In the genomic region with DNA sequence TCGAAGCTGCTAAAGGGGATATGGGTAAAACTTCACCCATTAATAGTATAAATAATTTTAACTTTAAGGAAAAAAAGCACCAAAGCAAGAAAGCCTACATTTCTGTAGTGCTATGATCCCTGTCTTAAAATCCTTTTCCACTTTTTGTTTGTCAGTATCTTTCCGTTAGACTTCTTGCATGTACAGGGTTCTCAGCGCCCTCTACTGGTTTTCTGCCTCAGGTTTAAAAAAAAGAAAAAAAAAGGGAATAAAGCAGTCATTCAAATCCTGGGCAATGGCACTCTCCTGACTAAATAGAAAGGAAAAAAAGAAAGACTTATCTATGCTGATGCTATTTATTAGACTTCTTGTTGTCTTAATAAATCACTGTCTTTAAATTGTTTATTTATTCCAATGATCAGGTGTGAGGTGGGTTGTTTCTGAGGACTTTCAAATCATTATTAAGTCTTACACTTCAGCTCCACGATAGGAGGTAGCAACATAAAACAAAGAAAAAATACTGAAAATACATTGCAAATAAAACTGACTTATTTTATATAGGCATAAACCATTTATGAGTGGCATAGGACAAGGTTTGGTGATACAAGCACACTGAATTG, we compare ENCODE assay signal across 8 cellular contexts.
DNase-seq lines count a peak whose midpoint lies in the region; ATAC-seq, FAIRE-seq and TF ChIP-seq lines count a peak whose summit lies in the region.

No MANE protein-coding gene starts in this region.

- CTCF ChIA-PET in activated CD8-positive, alpha-beta memory T cell treated with anti-CD3 and anti-CD28 coated beads, Interleukin-2, amount 10 ng/mL, durations not matched to agents 7 days and 5 days (lab: Charles Lee): no interaction called here

- H3K4me2 ChIP-seq in DND-41 (ENCODE audit: insufficient read depth, low read length): peak overlapping the region; percentile 40; the same call in 1 of the 2 replicates

- H3K79me2 ChIP-seq in DND-41 (ENCODE audit: insufficient read depth, low read length): peaks cover 26% of the 10 kb centered on the region

- intact Hi-C loops in ascending aorta (cut with DNase I) (no loop called here), kidney (cut with DNase I) (no loop called here), thyroid gland (cut with DNase I) (no loop called here)

- peak; percentile 65 for ATAC-seq in DND-41 (ENCODE audit: insufficient read depth, low read depth)
- no peak for ATAC-seq in HG02678 (IDR thresholded peaks at IDR 0.05; ENCODE audit: unreplicated experiment)
- no peak for ATAC-seq in activated CD8-positive, alpha-beta memory T cell treated with anti-CD3 and anti-CD28 coated beads, Interleukin-2, amount 10 ng/mL, durations not matched to agents 7 days and 5 days

- H3K9ac ChIP-seq in DND-41 (ENCODE audit: low read depth, low read length) (peak overlapping the region; percentile 14), kidney (ENCODE audit: low read length in 2 of 2) (no peak overlapping the region)

- H3K4me3 Mint-ChIP-seq in activated CD8-positive, alpha-beta memory T cell treated with anti-CD3 and anti-CD28 coated beads, Interleukin-2, amount 10 ng/mL, durations not matched to agents 7 days and 5 days: no peak overlapping the region

- no peaks in the 10 kb centered on the region for H3K4me1 Mint-ChIP-seq in activated CD8-positive, alpha-beta memory T cell treated with anti-CD3 and anti-CD28 coated beads, Interleukin-2, amount 10 ng/mL, durations not matched to agents 7 days and 5 days

- no peak for FAIRE-seq in kidney (lab: Jason Lieb, UNC)

- H3K36me3 Mint-ChIP-seq in activated CD8-positive, alpha-beta memory T cell treated with anti-CD3 and anti-CD28 coated beads, Interleukin-2, amount 10 ng/mL, durations not matched to agents 7 days and 5 days: no peaks in the 10 kb centered on the region

- H2AFZ ChIP-seq in DND-41 (ENCODE audit: low read depth, low read length): no peak overlapping the region

- peak; percentile 85 for TF ChIP-seq CTCF in DND-41 (IDR thresholded peaks at IDR 0.05; ENCODE audit: borderline replicate concordance, extremely low read depth, low read length, poor library complexity, severe bottlenecking)
- peak in 2 of 3 experiments; percentile 17 to 48 for TF ChIP-seq CTCF in ascending aorta (IDR thresholded peaks at IDR 0.05)
- peak; percentile 54 for TF ChIP-seq CTCF in kidney (IDR thresholded peaks at IDR 0.05; ENCODE audit: borderline replicate concordance, extremely low read depth, insufficient read depth)
- peak in 4 of 6 experiments; percentile 7 to 63 (median 40) for TF ChIP-seq CTCF in thyroid gland (IDR thresholded peaks at IDR 0.05)

- no peaks in the 10 kb centered on the region for H3K27me3 ChIP-seq in DND-41 (ENCODE audit: insufficient read depth, low read length, poor library complexity)
- H3K27me3 ChIP-seq in ascending aorta: no peaks in the 10 kb centered on the region
- no peaks in the 10 kb centered on the region for H3K27me3 ChIP-seq in thyroid gland

- no peaks in the 10 kb centered on the region for H3K9me3 Mint-ChIP-seq in activated CD8-positive, alpha-beta memory T cell treated with anti-CD3 and anti-CD28 coated beads, Interleukin-2, amount 10 ng/mL, durations not matched to agents 7 days and 5 days (ENCODE audit: low read depth)

- TF ChIP-seq POLR2A in thyroid gland (IDR thresholded peaks at IDR 0.05): no peak

- H3K27ac ChIP-seq in DND-41 (ENCODE audit: low read length): peak overlapping the region; percentile 67
- no peak overlapping the region for H3K27ac ChIP-seq in ascending aorta
- no peak overlapping the region for H3K27ac ChIP-seq in kidney (ENCODE audit: low read depth in 2 of 2, low read length in 2 of 2)
- H3K27ac ChIP-seq in thyroid gland: no peak overlapping the region

- no peaks in the 10 kb centered on the region for H4K20me1 ChIP-seq in DND-41 (ENCODE audit: insufficient read depth, low read length)

- DNase-seq in DND-41: peak; percentile 72
- peak; percentile 22 for DNase-seq in HS-27A (ENCODE audit: low read depth)
- peak; percentile 50 for DNase-seq in NCI-H748 (lab: John Stamatoyannopoulos, UW; ENCODE audit: unreplicated experiment)
- no peak for DNase-seq in ascending aorta (ENCODE audit: low spot score in 2 of 2)
- no peak for DNase-seq in kidney
- peak in 1 of 2 donors; percentile 7 for DNase-seq in thyroid gland
- DNase-seq in activated CD8-positive, alpha-beta memory T cell treated with anti-CD3 and anti-CD28 coated beads, Interleukin-2, amount 10 ng/mL, durations not matched to agents 7 days and 5 days: no peak

- WGBS in thyroid gland, 2 donors: 44 to 45% methylated on average over 4 of the region's 4 CpGs

- H3K36me3 ChIP-seq in DND-41 (ENCODE audit: insufficient read depth, low read length) (no peaks in the 10 kb centered on the region), ascending aorta (no peaks in the 10 kb centered on the region), kidney (ENCODE audit: control insufficient read depth in 1 of 2, insufficient read depth in 2 of 2, low read length in 2 of 2) (no peaks in the 10 kb centered on the region), thyroid gland (no peaks in the 10 kb centered on the region)

- H3K4me3 ChIP-seq in DND-41 (ENCODE audit: low read depth in 1 of 2, low read length in 2 of 2): no peak overlapping the region
- H3K4me3 ChIP-seq in ascending aorta: no peak overlapping the region
- no peak overlapping the region for H3K4me3 ChIP-seq in kidney (ENCODE audit: low read length in 2 of 2)
- no peak overlapping the region for H3K4me3 ChIP-seq in thyroid gland (replicated peaks in 1 of 3)

- H3K9me3 ChIP-seq in DND-41 (ENCODE audit: insufficient read depth, low read length, severe bottlenecking): no peaks in the 10 kb centered on the region
- no peaks in the 10 kb centered on the region for H3K9me3 ChIP-seq in ascending aorta
- H3K9me3 ChIP-seq in kidney (ENCODE audit: control insufficient read depth in 1 of 2, low read length in 2 of 2): no peaks in the 10 kb centered on the region
- H3K9me3 ChIP-seq in thyroid gland: no peaks in the 10 kb centered on the region

- no peaks in the 10 kb centered on the region for H3K27me3 Mint-ChIP-seq in activated CD8-positive, alpha-beta memory T cell treated with anti-CD3 and anti-CD28 coated beads, Interleukin-2, amount 10 ng/mL, durations not matched to agents 7 days and 5 days

- no peak overlapping the region for H3K27ac Mint-ChIP-seq in activated CD8-positive, alpha-beta memory T cell treated with anti-CD3 and anti-CD28 coated beads, Interleukin-2, amount 10 ng/mL, durations not matched to agents 7 days and 5 days

- H3K4me1 ChIP-seq in DND-41 (ENCODE audit: insufficient read depth, low read length) (peaks cover 40% of the 10 kb centered on the region), ascending aorta (no peaks in the 10 kb centered on the region), kidney (ENCODE audit: control insufficient read depth in 1 of 2, insufficient read depth in 1 of 2, low read depth in 1 of 2, low read length in 2 of 2) (no peaks in the 10 kb centered on the region), thyroid gland (no peaks in the 10 kb centered on the region)

Comparison
In these comparisons a context has a peak if more than half of its experiments do, and no peak if none do; other contexts are left out.
1. DNase-seq: peak in DND-41 (single experiment), HS-27A (single experiment) and NCI-H748 (single experiment); none in ascending aorta (0 of 2), kidney (single experiment) and activated CD8-positive, alpha-beta memory T cell treated with anti-CD3 and anti-CD28 coated beads, Interleukin-2, amount 10 ng/mL, durations not matched to agents 7 days and 5 days (single experiment).
2. CTCF ChIP-seq: peak in every context shown above with its lines; median percentile 85 in DND-41; 54 in kidney; 40 in thyroid gland; 32 in ascending aorta.